1 cellular context compared by ENCODE assay signal in the genomic region with DNA sequence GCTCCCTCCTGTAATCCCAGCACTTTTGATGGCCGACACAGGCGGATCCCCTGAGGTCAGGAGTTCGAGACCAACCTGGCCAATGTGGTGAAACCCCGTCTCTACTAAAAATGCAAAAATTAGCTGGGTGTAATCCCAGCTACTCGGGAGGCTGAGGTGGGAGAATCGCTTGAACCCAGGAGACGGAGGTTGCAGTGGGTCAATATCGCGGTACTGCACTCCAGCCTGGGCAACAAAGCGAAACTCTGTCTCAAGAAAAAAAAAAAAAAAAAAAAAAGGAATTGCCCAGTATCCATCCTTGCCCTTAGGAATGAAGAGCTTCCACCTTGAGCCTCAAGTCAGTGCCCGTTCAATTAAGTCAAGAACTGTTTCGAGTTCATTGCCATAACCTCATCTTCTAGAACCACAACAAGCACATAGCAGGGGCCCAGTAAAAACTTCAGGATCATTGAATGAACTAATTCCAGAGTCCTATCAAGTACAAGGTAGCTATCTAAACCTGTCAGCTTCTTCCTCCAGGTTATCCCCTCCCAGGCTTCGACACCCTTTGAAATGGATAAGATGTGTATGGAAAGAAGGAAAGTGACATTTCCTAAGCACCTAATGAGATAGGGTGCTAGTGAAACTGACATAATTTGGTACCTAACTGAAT.
TF ChIP-seq lines count a peak whose summit lies in the region.

No MANE protein-coding gene starts in this region.

TF ChIP-seq in GM23338, 12 proteins besides CTCF, POLR2A, EP300 and RAD21 (continued from another document):
- TF ChIP-seq, protein P1, sequence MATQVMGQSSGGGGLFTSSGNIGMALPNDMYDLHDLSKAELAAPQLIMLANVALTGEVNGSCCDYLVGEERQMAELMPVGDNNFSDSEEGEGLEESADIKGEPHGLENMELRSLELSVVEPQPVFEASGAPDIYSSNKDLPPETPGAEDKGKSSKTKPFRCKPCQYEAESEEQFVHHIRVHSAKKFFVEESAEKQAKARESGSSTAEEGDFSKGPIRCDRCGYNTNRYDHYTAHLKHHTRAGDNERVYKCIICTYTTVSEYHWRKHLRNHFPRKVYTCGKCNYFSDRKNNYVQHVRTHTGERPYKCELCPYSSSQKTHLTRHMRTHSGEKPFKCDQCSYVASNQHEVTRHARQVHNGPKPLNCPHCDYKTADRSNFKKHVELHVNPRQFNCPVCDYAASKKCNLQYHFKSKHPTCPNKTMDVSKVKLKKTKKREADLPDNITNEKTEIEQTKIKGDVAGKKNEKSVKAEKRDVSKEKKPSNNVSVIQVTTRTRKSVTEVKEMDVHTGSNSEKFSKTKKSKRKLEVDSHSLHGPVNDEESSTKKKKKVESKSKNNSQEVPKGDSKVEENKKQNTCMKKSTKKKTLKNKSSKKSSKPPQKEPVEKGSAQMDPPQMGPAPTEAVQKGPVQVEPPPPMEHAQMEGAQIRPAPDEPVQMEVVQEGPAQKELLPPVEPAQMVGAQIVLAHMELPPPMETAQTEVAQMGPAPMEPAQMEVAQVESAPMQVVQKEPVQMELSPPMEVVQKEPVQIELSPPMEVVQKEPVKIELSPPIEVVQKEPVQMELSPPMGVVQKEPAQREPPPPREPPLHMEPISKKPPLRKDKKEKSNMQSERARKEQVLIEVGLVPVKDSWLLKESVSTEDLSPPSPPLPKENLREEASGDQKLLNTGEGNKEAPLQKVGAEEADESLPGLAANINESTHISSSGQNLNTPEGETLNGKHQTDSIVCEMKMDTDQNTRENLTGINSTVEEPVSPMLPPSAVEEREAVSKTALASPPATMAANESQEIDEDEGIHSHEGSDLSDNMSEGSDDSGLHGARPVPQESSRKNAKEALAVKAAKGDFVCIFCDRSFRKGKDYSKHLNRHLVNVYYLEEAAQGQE (IDR thresholded peaks at IDR 0.05; ENCODE audit: unreplicated experiment), result no peak
- TF ChIP-seq ZNF331 (CRISPR knock-in tag; IDR thresholded peaks at IDR 0.05; ENCODE audit: low read depth) (no peak), NANOG (IDR thresholded peaks at IDR 0.05; ENCODE audit: borderline replicate concordance) (no peak), EZH2phosphoT487 (IDR thresholded peaks at IDR 0.05; ENCODE audit: unreplicated experiment) (no peak), EZH2 (IDR thresholded peaks at IDR 0.05; ENCODE audit: low read depth, unreplicated experiment) (no peak), STAT1 (IDR thresholded peaks at IDR 0.05; ENCODE audit: unreplicated experiment) (no peak), POLR2AphosphoS5 (IDR thresholded peaks at IDR 0.05; ENCODE audit: low read depth) (no peak), CREB1 (CRISPR knock-in tag; IDR thresholded peaks at IDR 0.05; ENCODE audit: low read depth) (no peak), JUNB (IDR thresholded peaks at IDR 0.05; ENCODE audit: unreplicated experiment) (no peak)
- TF ChIP-seq, protein P2, sequence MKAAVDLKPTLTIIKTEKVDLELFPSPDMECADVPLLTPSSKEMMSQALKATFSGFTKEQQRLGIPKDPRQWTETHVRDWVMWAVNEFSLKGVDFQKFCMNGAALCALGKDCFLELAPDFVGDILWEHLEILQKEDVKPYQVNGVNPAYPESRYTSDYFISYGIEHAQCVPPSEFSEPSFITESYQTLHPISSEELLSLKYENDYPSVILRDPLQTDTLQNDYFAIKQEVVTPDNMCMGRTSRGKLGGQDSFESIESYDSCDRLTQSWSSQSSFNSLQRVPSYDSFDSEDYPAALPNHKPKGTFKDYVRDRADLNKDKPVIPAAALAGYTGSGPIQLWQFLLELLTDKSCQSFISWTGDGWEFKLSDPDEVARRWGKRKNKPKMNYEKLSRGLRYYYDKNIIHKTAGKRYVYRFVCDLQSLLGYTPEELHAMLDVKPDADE (IDR thresholded peaks at IDR 0.05), result no peak
- TF ChIP-seq, protein P3, sequence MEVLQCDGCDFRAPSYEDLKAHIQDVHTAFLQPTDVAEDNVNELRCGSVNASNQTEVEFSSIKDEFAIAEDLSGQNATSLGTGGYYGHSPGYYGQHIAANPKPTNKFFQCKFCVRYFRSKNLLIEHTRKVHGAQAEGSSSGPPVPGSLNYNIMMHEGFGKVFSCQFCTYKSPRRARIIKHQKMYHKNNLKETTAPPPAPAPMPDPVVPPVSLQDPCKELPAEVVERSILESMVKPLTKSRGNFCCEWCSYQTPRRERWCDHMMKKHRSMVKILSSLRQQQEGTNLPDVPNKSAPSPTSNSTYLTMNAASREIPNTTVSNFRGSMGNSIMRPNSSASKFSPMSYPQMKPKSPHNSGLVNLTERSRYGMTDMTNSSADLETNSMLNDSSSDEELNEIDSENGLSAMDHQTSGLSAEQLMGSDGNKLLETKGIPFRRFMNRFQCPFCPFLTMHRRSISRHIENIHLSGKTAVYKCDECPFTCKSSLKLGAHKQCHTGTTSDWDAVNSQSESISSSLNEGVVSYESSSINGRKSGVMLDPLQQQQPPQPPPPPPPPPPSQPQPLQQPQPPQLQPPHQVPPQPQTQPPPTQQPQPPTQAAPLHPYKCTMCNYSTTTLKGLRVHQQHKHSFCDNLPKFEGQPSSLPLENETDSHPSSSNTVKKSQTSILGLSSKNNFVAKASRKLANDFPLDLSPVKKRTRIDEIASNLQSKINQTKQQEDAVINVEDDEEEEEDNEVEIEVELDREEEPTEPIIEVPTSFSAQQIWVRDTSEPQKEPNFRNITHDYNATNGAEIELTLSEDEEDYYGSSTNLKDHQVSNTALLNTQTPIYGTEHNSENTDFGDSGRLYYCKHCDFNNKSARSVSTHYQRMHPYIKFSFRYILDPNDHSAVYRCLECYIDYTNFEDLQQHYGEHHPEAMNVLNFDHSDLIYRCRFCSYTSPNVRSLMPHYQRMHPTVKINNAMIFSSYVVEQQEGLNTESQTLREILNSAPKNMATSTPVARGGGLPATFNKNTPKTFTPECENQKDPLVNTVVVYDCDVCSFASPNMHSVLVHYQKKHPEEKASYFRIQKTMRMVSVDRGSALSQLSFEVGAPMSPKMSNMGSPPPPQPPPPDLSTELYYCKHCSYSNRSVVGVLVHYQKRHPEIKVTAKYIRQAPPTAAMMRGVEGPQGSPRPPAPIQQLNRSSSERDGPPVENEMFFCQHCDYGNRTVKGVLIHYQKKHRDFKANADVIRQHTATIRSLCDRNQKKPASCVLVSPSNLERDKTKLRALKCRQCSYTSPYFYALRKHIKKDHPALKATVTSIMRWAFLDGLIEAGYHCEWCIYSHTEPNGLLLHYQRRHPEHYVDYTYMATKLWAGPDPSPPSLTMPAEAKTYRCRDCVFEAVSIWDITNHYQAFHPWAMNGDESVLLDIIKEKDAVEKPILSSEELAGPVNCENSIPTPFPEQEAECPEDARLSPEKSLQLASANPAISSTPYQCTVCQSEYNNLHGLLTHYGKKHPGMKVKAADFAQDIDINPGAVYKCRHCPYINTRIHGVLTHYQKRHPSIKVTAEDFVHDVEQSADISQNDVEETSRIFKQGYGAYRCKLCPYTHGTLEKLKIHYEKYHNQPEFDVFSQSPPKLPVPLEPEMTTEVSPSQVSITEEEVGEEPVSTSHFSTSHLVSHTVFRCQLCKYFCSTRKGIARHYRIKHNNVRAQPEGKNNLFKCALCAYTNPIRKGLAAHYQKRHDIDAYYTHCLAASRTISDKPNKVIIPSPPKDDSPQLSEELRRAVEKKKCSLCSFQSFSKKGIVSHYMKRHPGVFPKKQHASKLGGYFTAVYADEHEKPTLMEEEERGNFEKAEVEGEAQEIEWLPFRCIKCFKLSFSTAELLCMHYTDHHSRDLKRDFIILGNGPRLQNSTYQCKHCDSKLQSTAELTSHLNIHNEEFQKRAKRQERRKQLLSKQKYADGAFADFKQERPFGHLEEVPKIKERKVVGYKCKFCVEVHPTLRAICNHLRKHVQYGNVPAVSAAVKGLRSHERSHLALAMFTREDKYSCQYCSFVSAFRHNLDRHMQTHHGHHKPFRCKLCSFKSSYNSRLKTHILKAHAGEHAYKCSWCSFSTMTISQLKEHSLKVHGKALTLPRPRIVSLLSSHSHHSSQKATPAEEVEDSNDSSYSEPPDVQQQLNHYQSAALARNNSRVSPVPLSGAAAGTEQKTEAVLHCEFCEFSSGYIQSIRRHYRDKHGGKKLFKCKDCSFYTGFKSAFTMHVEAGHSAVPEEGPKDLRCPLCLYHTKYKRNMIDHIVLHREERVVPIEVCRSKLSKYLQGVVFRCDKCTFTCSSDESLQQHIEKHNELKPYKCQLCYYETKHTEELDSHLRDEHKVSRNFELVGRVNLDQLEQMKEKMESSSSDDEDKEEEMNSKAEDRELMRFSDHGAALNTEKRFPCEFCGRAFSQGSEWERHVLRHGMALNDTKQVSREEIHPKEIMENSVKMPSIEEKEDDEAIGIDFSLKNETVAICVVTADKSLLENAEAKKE (CRISPR knock-in tag; IDR thresholded peaks at IDR 0.05), result no peak
